Comparison of ENCODE assay signal across 1 cellular context in genomic region chr17:78526231-78527025, GRCh38.
TF ChIP-seq lines count a peak whose summit lies in the region.

No MANE protein-coding gene starts in this region.

TF ChIP-seq in HepG2, 621 proteins besides CTCF, POLR2A, EP300 and RAD21 (continued from another document and continues in another):
- TF ChIP-seq PTBP1 (IDR thresholded peaks at IDR 0.05; ENCODE audit: low read depth, low read length, poor library complexity, severe bottlenecking) (no peak), CENPT (CRISPR knock-in tag; IDR thresholded peaks at IDR 0.05; ENCODE audit: low read depth) (no peak), JARID2 (CRISPR knock-in tag; IDR thresholded peaks at IDR 0.05; ENCODE audit: insufficient replicate concordance) (no peak), TBL1XR1 (IDR thresholded peaks at IDR 0.05; ENCODE audit: borderline replicate concordance, low read length, partially characterized antibody) (no peak), ZNF674 (CRISPR knock-in tag; IDR thresholded peaks at IDR 0.05; ENCODE audit: low read depth) (no peak), TARDBP (CRISPR knock-in tag; IDR thresholded peaks at IDR 0.05) (no peak), ZNF558 (CRISPR knock-in tag; IDR thresholded peaks at IDR 0.05; ENCODE audit: borderline replicate concordance) (0 out of 2 replicates have a peak, but pooled peaks have one; percentile 3), GABPA (IDR thresholded peaks at IDR 0.05; ENCODE audit: low read depth, low read length) (no peak), GABPA (CRISPR knock-in tag; IDR thresholded peaks at IDR 0.05; ENCODE audit: low read depth) (peak; percentile 77), MEF2D (CRISPR knock-in tag; IDR thresholded peaks at IDR 0.05) (no peak), ZNF691 (CRISPR knock-in tag; IDR thresholded peaks at IDR 0.05; ENCODE audit: borderline replicate concordance, low read depth) (no peak), ZNF3 (CRISPR knock-in tag; IDR thresholded peaks at IDR 0.05) (no peak), ZNF136 (CRISPR knock-in tag; IDR thresholded peaks at IDR 0.05; ENCODE audit: low read depth) (no peak), SP2 (CRISPR knock-in tag; IDR thresholded peaks at IDR 0.05) (no peak), ZHX2 (IDR thresholded peaks at IDR 0.05; ENCODE audit: low read depth) (no peak), ZHX2 (CRISPR knock-in tag; IDR thresholded peaks at IDR 0.05; ENCODE audit: borderline replicate concordance) (no peak), ZNF317 (CRISPR knock-in tag; IDR thresholded peaks at IDR 0.05) (no peak), RNF2 (conservative IDR thresholded peaks at IDR 0.05; ENCODE audit: low read depth) (no peak), ZNF724P (CRISPR knock-in tag; IDR thresholded peaks at IDR 0.05; ENCODE audit: borderline replicate concordance) (no peak), MYNN (CRISPR knock-in tag; IDR thresholded peaks at IDR 0.05; ENCODE audit: low read depth) (no peak), ARNT2 (CRISPR knock-in tag; IDR thresholded peaks at IDR 0.05; ENCODE audit: low read depth) (no peak), ZFYVE20 (CRISPR knock-in tag; IDR thresholded peaks at IDR 0.05; ENCODE audit: borderline replicate concordance, low read depth) (no peak), ARID3A (IDR thresholded peaks at IDR 0.05; ENCODE audit: low read depth, low read length) (no peak), NFIB (CRISPR knock-in tag; IDR thresholded peaks at IDR 0.05; ENCODE audit: borderline replicate concordance) (no peak), MEIS2 (CRISPR knock-in tag; IDR thresholded peaks at IDR 0.05) (no peak)
- TF ChIP-seq, protein P1, sequence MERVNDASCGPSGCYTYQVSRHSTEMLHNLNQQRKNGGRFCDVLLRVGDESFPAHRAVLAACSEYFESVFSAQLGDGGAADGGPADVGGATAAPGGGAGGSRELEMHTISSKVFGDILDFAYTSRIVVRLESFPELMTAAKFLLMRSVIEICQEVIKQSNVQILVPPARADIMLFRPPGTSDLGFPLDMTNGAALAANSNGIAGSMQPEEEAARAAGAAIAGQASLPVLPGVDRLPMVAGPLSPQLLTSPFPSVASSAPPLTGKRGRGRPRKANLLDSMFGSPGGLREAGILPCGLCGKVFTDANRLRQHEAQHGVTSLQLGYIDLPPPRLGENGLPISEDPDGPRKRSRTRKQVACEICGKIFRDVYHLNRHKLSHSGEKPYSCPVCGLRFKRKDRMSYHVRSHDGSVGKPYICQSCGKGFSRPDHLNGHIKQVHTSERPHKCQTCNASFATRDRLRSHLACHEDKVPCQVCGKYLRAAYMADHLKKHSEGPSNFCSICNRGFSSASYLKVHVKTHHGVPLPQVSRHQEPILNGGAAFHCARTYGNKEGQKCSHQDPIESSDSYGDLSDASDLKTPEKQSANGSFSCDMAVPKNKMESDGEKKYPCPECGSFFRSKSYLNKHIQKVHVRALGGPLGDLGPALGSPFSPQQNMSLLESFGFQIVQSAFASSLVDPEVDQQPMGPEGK (CRISPR knock-in tag; IDR thresholded peaks at IDR 0.05), result peak; percentile 71
- TF ChIP-seq, protein P2, sequence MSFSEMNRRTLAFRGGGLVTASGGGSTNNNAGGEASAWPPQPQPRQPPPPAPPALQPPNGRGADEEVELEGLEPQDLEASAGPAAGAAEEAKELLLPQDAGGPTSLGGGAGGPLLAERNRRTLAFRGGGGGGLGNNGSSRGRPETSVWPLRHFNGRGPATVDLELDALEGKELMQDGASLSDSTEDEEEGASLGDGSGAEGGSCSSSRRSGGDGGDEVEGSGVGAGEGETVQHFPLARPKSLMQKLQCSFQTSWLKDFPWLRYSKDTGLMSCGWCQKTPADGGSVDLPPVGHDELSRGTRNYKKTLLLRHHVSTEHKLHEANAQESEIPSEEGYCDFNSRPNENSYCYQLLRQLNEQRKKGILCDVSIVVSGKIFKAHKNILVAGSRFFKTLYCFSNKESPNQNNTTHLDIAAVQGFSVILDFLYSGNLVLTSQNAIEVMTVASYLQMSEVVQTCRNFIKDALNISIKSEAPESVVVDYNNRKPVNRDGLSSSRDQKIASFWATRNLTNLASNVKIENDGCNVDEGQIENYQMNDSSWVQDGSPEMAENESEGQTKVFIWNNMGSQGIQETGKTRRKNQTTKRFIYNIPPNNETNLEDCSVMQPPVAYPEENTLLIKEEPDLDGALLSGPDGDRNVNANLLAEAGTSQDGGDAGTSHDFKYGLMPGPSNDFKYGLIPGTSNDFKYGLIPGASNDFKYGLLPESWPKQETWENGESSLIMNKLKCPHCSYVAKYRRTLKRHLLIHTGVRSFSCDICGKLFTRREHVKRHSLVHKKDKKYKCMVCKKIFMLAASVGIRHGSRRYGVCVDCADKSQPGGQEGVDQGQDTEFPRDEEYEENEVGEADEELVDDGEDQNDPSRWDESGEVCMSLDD (CRISPR knock-in tag; IDR thresholded peaks at IDR 0.05; ENCODE audit: borderline replicate concordance), result peak; percentile 44; the same call in 1 of the 2 replicates
- TF ChIP-seq, protein P3, sequence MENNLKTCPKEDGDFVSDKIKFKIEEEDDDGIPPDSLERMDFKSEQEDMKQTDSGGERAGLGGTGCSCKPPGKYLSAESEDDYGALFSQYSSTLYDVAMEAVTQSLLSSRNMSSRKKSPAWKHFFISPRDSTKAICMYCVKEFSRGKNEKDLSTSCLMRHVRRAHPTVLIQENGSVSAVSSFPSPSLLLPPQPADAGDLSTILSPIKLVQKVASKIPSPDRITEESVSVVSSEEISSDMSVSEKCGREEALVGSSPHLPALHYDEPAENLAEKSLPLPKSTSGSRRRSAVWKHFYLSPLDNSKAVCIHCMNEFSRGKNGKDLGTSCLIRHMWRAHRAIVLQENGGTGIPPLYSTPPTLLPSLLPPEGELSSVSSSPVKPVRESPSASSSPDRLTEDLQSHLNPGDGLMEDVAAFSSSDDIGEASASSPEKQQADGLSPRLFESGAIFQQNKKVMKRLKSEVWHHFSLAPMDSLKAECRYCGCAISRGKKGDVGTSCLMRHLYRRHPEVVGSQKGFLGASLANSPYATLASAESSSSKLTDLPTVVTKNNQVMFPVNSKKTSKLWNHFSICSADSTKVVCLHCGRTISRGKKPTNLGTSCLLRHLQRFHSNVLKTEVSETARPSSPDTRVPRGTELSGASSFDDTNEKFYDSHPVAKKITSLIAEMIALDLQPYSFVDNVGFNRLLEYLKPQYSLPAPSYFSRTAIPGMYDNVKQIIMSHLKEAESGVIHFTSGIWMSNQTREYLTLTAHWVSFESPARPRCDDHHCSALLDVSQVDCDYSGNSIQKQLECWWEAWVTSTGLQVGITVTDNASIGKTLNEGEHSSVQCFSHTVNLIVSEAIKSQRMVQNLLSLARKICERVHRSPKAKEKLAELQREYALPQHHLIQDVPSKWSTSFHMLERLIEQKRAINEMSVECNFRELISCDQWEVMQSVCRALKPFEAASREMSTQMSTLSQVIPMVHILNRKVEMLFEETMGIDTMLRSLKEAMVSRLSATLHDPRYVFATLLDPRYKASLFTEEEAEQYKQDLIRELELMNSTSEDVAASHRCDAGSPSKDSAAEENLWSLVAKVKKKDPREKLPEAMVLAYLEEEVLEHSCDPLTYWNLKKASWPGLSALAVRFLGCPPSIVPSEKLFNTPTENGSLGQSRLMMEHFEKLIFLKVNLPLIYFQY (CRISPR knock-in tag; IDR thresholded peaks at IDR 0.05; ENCODE audit: borderline replicate concordance), result no peak
- TF ChIP-seq, protein P4, sequence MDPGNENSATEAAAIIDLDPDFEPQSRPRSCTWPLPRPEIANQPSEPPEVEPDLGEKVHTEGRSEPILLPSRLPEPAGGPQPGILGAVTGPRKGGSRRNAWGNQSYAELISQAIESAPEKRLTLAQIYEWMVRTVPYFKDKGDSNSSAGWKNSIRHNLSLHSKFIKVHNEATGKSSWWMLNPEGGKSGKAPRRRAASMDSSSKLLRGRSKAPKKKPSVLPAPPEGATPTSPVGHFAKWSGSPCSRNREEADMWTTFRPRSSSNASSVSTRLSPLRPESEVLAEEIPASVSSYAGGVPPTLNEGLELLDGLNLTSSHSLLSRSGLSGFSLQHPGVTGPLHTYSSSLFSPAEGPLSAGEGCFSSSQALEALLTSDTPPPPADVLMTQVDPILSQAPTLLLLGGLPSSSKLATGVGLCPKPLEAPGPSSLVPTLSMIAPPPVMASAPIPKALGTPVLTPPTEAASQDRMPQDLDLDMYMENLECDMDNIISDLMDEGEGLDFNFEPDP (CRISPR knock-in tag; conservative IDR thresholded peaks at IDR 0.05), result no peak
